Comparison of ENCODE assay signal across 1 cellular context in genomic region chr12:26683443-26683842, GRCh38.
A peak's percentile ranks its signal among the peaks of the same experiment; 100 is the strongest.
TF ChIP-seq lines count a peak whose summit lies in the region.

No MANE protein-coding gene starts in this region.

TF ChIP-seq in HEK293, 187 proteins besides CTCF, POLR2A, EP300 and RAD21 (continued from another document):
- TF ChIP-seq TSHZ1 (tag by site-specific recombination; IDR thresholded peaks at IDR 0.05; ENCODE audit: borderline replicate concordance) = no peak
- TF ChIP-seq ZNF121 (tag by site-specific recombination; IDR thresholded peaks at IDR 0.05) = no peak
- TF ChIP-seq ZFP37 (tag by site-specific recombination; IDR thresholded peaks at IDR 0.05) = no peak
- TF ChIP-seq ZNF362 (tag by site-specific recombination; IDR thresholded peaks at IDR 0.05) = no peak
- TF ChIP-seq ZBTB26 (tag by site-specific recombination; optimal IDR thresholded peaks at IDR 0.05) = no peak
- no peak for TF ChIP-seq KLF1 (tag by site-specific recombination; IDR thresholded peaks at IDR 0.05)
- peak; percentile 80 for TF ChIP-seq SETDB1 (IDR thresholded peaks at IDR 0.05; ENCODE audit: insufficient read length, low read length)
- TF ChIP-seq PRDM10 (tag by site-specific recombination; IDR thresholded peaks at IDR 0.05) = no peak
